In the genomic region with DNA sequence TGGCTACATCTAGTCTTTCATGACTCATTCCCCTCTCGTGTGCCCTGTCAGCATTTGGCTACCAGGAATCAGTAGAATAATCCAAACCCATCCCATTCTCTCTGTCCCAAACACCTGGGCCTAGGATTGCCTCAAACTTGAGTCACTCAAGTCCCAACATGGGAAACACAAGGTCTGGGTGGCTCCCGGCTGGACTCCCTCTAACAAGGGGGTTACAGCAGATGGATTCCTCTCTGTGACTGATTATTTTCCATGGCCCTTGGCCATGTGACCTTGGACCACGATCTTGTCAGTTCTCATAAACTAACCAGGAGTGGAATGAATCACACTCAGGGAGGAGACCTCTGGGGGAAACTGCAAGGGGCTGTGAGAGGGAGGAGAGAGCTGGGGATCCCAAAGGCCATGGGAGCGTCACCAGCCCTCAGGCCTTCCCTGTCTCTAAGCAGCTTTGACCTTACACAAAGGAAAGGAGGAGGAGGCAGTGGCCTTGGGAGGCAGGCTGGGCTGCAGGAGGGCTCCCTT, we compare ENCODE assay signal across 14 cellular contexts.
DNase-seq lines count a peak whose midpoint lies in the region; TF ChIP-seq lines count a peak whose summit lies in the region.
"Had no signal": no experiment of that assay in that cellular context is flagged by ENCODE, and none has a peak within 500 bp of the region (broad histone marks: within the 10 kb centered on the region; RNA-seq: fewer than 3 reads in every experiment).

No MANE protein-coding gene starts in this region.

- H3K9me3 ChIP-seq in tibial nerve (no peaks in the 10 kb centered on the region), A673 (ENCODE audit: low read depth, low read length, poor library complexity, severe bottlenecking) (no peaks in the 10 kb centered on the region)
- H3K9me3 ChIP-seq: stomach had no signal

- H3K4me3 ChIP-seq in tibial nerve (no peak overlapping the region), A673 (ENCODE audit: low read depth, low read length, poor library complexity, severe bottlenecking) (no peak overlapping the region)
- H3K4me3 ChIP-seq: PC-9, skin epidermis, stomach had no signal

- H3K36me3 Mint-ChIP-seq in chondrocyte (ENCODE audit: low read depth), result peaks cover 18% of the 10 kb centered on the region
- H3K36me3 Mint-ChIP-seq: immature natural killer cell had no signal

- WGBS in tibial nerve, 2 donors, result 52 to 56% methylated on average over 4 of the region's 4 CpGs

- POLR2A ChIA-PET in A673 (lab: Charles Lee; ENCODE audit: low non-redundant PET), result no interaction called here

- no peak for TF ChIP-seq CTCF in chondrocyte (IDR thresholded peaks at IDR 0.05)
- TF ChIP-seq CTCF in tibial nerve (IDR thresholded peaks at IDR 0.05), result no peak
- no peak for TF ChIP-seq CTCF in A673 (conservative IDR thresholded peaks at IDR 0.05; ENCODE audit: low read depth, low read length)

- H3K36me3 ChIP-seq in tibial nerve, result no peaks in the 10 kb centered on the region
- H3K36me3 ChIP-seq in A673 (ENCODE audit: insufficient read depth, low read length, poor library complexity, severe bottlenecking), result no peaks in the 10 kb centered on the region
- H3K36me3 ChIP-seq: stomach had no signal

- BruUV-seq in A673 (replicated peaks; lab: Mats Ljungman, UMichigan), result no TSS peak

- H3K4me3 Mint-ChIP-seq in chondrocyte (ENCODE audit: unreplicated experiment), result no peak overlapping the region
- H3K4me3 Mint-ChIP-seq: activated CD4-positive, alpha-beta T cell treated with anti-CD3 and anti-CD28 coated beads for 36 hours; immature natural killer cell had no signal

- peak overlapping the region; percentile 92 for H3K27ac Mint-ChIP-seq in chondrocyte (ENCODE audit: unreplicated experiment)
- H3K27ac Mint-ChIP-seq: activated CD4-positive, alpha-beta T cell treated with anti-CD3 and anti-CD28 coated beads for 36 hours; immature natural killer cell had no signal

- no peaks in the 10 kb centered on the region for H3K27me3 Mint-ChIP-seq in chondrocyte (ENCODE audit: low read depth)

- intact Hi-C loops in A673 (cut with micrococcal nuclease; ENCODE audit: unreplicated experiment), result no loop called here

- CTCF ChIA-PET in A673 (lab: Charles Lee), result no interaction called here

- TF ChIP-seq EP300 in tibial nerve (IDR thresholded peaks at IDR 0.05), result peak in 1 of 2 donors; percentile 88

- H3K27ac ChIP-seq in tibial nerve (peak overlapping the region in 2 of 4 donors; percentile 65 to 81), A673 (ENCODE audit: low read depth, low read length, poor library complexity, severe bottlenecking) (no peak overlapping the region)
- H3K27ac ChIP-seq: PC-9 had no signal

- H3K4me1 ChIP-seq in tibial nerve (peaks cover 0 to 32% (median 4%) of the 10 kb centered on the region in 4 donors), A673 (ENCODE audit: insufficient read depth, low read length, poor library complexity, severe bottlenecking) (no peaks in the 10 kb centered on the region)

- H3K27me3 ChIP-seq in tibial nerve (no peaks in the 10 kb centered on the region), A673 (replicated peaks; ENCODE audit: insufficient read depth, low read depth, low read length, poor library complexity) (peaks cover 3% of the 10 kb centered on the region)
- H3K27me3 ChIP-seq: stomach had no signal

- no peaks in the 10 kb centered on the region for H3K9me3 Mint-ChIP-seq in chondrocyte (ENCODE audit: low read depth)

- H3K4me1 Mint-ChIP-seq in chondrocyte (ENCODE audit: low read depth), result peaks cover 42% of the 10 kb centered on the region
- H3K4me1 Mint-ChIP-seq: activated CD4-positive, alpha-beta T cell treated with anti-CD3 and anti-CD28 coated beads for 36 hours; immature natural killer cell had no signal

- peak; percentile 81 for DNase-seq in HT1080 (ENCODE audit: low read depth)
- DNase-seq in chondrocyte (ENCODE audit: low spot score), result no peak
- peak; percentile 48 for DNase-seq in kidney tubule cell (ENCODE audit: low spot score)
- DNase-seq in tibial nerve (ENCODE audit: low spot score in 2 of 2), result peak; percentile 71 to 87
- DNase-seq in stimulated activated naive CD4-positive, alpha-beta T cell treated with Interleukin-2 at 50 U/mL for 16 hours (lab: John Stamatoyannopoulos, UW), result no peak
- no peak for DNase-seq in SIG-M5 treated with dmso at 0.1 percent for 504 hours (lab: John Stamatoyannopoulos, UW; ENCODE audit: unreplicated experiment)
- no peak for DNase-seq in A673 (ENCODE audit: low spot score)
- DNase-seq: activated CD4-positive, alpha-beta T cell treated with anti-CD3 and anti-CD28 coated beads for 36 hours; anterior cingulate cortex; immature natural killer cell; NCI-H1436 treated with DMSO at 0.1 percent for 48 hours; PC-9; stomach had no signal

- no peak for TF ChIP-seq POLR2A in tibial nerve (IDR thresholded peaks at IDR 0.05)

Comparison
In these comparisons a context has a peak if more than half of its experiments do, and no peak if none do; other contexts are left out.
1. DNase-seq: peak in HT1080 (single experiment), kidney tubule cell (single experiment) and tibial nerve (2 of 2); none in chondrocyte (single experiment), stimulated activated naive CD4-positive, alpha-beta T cell treated with Interleukin-2 at 50 U/mL for 16 hours (single experiment), SIG-M5 treated with dmso at 0.1 percent for 504 hours (single experiment) and A673 (single experiment).